In the genomic region with DNA sequence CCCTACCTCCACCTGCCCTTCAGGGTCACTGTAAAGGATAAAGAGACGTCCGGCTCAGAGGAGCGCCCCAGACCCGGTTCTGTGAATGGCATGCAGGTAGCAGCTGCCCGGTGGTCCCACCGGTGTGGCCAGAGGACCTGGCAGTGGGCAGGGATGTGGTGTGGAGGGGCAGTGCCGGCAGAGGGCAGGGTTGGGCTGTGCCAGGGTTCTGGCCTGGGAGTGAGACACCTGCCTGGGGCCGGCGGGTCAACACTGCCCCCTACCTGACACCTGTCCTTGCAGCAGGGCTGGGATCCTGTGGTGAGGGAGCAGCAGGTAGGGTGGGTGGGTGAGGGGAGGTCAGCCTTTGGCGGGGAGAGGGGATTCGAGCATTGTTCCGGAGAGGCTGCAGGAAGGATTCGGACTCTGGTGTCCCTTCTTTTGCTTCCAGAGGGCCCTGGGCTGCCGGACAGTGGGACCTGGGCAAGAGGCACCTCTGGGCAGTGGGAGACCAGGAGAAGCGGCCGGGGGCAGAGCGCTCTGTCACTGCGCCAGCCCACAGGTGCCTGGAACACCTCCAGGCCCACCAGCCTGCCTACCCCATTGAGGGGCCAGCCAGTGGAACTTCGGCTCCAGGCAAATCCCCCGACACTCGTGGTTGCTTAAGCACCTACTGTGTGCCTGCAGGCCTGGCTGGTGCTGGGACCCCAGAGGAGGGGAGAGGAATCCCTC, we compare ENCODE assay signal across 1 cellular context.
TF ChIP-seq lines count a peak whose summit lies in the region.

No MANE protein-coding gene starts in this region.

TF ChIP-seq in GM23338, 12 proteins besides CTCF, POLR2A, EP300 and RAD21 (continued from another document):
- TF ChIP-seq, protein P1, sequence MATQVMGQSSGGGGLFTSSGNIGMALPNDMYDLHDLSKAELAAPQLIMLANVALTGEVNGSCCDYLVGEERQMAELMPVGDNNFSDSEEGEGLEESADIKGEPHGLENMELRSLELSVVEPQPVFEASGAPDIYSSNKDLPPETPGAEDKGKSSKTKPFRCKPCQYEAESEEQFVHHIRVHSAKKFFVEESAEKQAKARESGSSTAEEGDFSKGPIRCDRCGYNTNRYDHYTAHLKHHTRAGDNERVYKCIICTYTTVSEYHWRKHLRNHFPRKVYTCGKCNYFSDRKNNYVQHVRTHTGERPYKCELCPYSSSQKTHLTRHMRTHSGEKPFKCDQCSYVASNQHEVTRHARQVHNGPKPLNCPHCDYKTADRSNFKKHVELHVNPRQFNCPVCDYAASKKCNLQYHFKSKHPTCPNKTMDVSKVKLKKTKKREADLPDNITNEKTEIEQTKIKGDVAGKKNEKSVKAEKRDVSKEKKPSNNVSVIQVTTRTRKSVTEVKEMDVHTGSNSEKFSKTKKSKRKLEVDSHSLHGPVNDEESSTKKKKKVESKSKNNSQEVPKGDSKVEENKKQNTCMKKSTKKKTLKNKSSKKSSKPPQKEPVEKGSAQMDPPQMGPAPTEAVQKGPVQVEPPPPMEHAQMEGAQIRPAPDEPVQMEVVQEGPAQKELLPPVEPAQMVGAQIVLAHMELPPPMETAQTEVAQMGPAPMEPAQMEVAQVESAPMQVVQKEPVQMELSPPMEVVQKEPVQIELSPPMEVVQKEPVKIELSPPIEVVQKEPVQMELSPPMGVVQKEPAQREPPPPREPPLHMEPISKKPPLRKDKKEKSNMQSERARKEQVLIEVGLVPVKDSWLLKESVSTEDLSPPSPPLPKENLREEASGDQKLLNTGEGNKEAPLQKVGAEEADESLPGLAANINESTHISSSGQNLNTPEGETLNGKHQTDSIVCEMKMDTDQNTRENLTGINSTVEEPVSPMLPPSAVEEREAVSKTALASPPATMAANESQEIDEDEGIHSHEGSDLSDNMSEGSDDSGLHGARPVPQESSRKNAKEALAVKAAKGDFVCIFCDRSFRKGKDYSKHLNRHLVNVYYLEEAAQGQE (IDR thresholded peaks at IDR 0.05; ENCODE audit: unreplicated experiment) = no peak
- no peak for TF ChIP-seq POLR2AphosphoS5 (IDR thresholded peaks at IDR 0.05; ENCODE audit: low read depth)
- peak; percentile 16; the same call in 1 of the 2 replicates for TF ChIP-seq CREB1 (CRISPR knock-in tag; IDR thresholded peaks at IDR 0.05; ENCODE audit: low read depth)
- no peak for TF ChIP-seq ETS1 (IDR thresholded peaks at IDR 0.05)
